38 cellular contexts compared by ENCODE assay signal in genomic region chr3:162897286-162897685, GRCh38.
"Had no signal": no experiment of that assay in that cellular context is flagged by ENCODE, and none has a peak within 500 bp of the region (broad histone marks: within the 10 kb centered on the region; RNA-seq: fewer than 3 reads in every experiment).

No MANE protein-coding gene starts in this region.

- H3K4me1 Mint-ChIP-seq: activated B cell treated with CpG ODN at 0.5 μM for 24 hours; activated CD4-positive, alpha-beta T cell treated with anti-CD3 and anti-CD28 coated beads, Interleukin-2, amount 10 ng/mL, durations not matched to agents 24 days and 14 days; activated naive CD4-positive, alpha-beta T cell treated with anti-CD3 and anti-CD28 coated beads, Interleukin-2, amount 10 ng/mL, durations not matched to agents 7 days and 5 days; activated naive CD4-positive, alpha-beta T cell treated with anti-CD3 and anti-CD28 coated beads, Interleukin-2, amount 50 U/mL, for 24 hours; activated naive CD8-positive, alpha-beta T cell treated with anti-CD3 and anti-CD28 coated beads, Interleukin-2, amount 10 ng/mL, durations not matched to agents 7 days and 5 days; activated naive CD8-positive, alpha-beta T cell treated with anti-CD3 and anti-CD28 coated beads, Interleukin-2, amount 50 U/mL, for 24 hours; activated T-helper 17 cell treated with anti-CD3 and anti-CD28 coated beads, Interleukin-2, amount 50 U/mL, for 72 hours; brain; central memory CD8-positive, alpha-beta T cell had no signal

- H3K4me3 ChIP-seq: ascending aorta, cardiac muscle cell had no signal

- H3K9me3 Mint-ChIP-seq: activated CD4-positive, alpha-beta T cell treated with anti-CD3 and anti-CD28 coated beads, Interleukin-2, amount 10 ng/mL, durations not matched to agents 24 days and 14 days; activated CD8-positive, alpha-beta T cell treated with anti-CD3 and anti-CD28 coated beads for 36 hours; activated naive CD4-positive, alpha-beta T cell treated with anti-CD3 and anti-CD28 coated beads, Interleukin-2, amount 50 U/mL, for 24 hours; activated T-cell treated with anti-CD3 and anti-CD28 coated beads, Interleukin-2, amount 50 U/mL, for 4 hours; activated T-helper 1 cell treated with anti-CD3 and anti-CD28 coated beads, Interleukin-12 subunit alpha, Interleukin-12 subunit beta, Interleukin-2, Interleukin-4 antibody, amounts not matched to agents 30 ng/mL and 10 ng/mL and 1 ng/mL, durations not matched to agents 14 hours and 24 hours and 36 hours; central memory CD8-positive, alpha-beta T cell; T-helper 1 cell treated with Interleukin-12 subunit alpha and Interleukin-12 subunit beta and Interleukin-4 antibody, amounts not matched to agents 30 μg/mL and 1 μg/mL, for 36 hours had no signal

- H3K4me1 ChIP-seq: ascending aorta had no signal

- FAIRE-seq: bronchial epithelial cell, TTC549 had no signal

- H3K9me3 ChIP-seq: ascending aorta had no signal

- H3K36me3 ChIP-seq: ascending aorta, cardiac muscle cell had no signal

- H3K27ac ChIP-seq: ascending aorta, cardiac muscle cell, VCaP had no signal

- H3K36me3 Mint-ChIP-seq: activated CD4-positive, alpha-beta memory T cell treated with anti-CD3 and anti-CD28 coated beads for 36 hours; activated naive CD4-positive, alpha-beta T cell treated with anti-CD3 and anti-CD28 coated beads, Interleukin-2, amount 10 ng/mL, durations not matched to agents 7 days and 5 days; activated naive CD4-positive, alpha-beta T cell treated with anti-CD3 and anti-CD28 coated beads, Interleukin-2, amount 50 U/mL, for 24 hours; activated naive CD8-positive, alpha-beta T cell; activated naive CD8-positive, alpha-beta T cell treated with anti-CD3 and anti-CD28 coated beads, Interleukin-2, amount 10 ng/mL, durations not matched to agents 7 days and 5 days; brain had no signal

- H3K27ac Mint-ChIP-seq: activated B cell treated with CpG ODN at 0.5 μM for 24 hours; activated CD4-positive, alpha-beta memory T cell treated with anti-CD3 and anti-CD28 coated beads for 36 hours; activated CD4-positive, alpha-beta T cell treated with anti-CD3 and anti-CD28 coated beads, Interleukin-2, amount 10 ng/mL, durations not matched to agents 24 days and 14 days; activated CD8-positive, alpha-beta T cell treated with anti-CD3 and anti-CD28 coated beads for 36 hours; activated naive CD4-positive, alpha-beta T cell treated with anti-CD3 and anti-CD28 coated beads, Interleukin-2, amount 10 ng/mL, durations not matched to agents 7 days and 5 days; activated naive CD4-positive, alpha-beta T cell treated with anti-CD3 and anti-CD28 coated beads, Interleukin-2, amount 50 U/mL, for 24 hours; activated naive CD8-positive, alpha-beta T cell; activated naive CD8-positive, alpha-beta T cell treated with anti-CD3 and anti-CD28 coated beads, Interleukin-2, amount 10 ng/mL, durations not matched to agents 7 days and 5 days; activated naive CD8-positive, alpha-beta T cell treated with anti-CD3 and anti-CD28 coated beads, Interleukin-2, amount 50 U/mL, for 24 hours; activated T-cell treated with anti-CD3 and anti-CD28 coated beads, Interleukin-2, amount 50 U/mL, for 72 hours; activated T-helper 1 cell treated with anti-CD3 and anti-CD28 coated beads, Interleukin-12 subunit alpha, Interleukin-12 subunit beta, Interleukin-2, Interleukin-4 antibody, amounts not matched to agents 30 ng/mL and 10 ng/mL and 1 ng/mL, durations not matched to agents 14 hours and 24 hours and 36 hours; activated T-helper 17 cell treated with anti-CD3 and anti-CD28 coated beads, Interleukin-2, amount 50 U/mL, for 72 hours; brain; T-helper 1 cell treated with Interleukin-12 subunit alpha and Interleukin-12 subunit beta and Interleukin-4 antibody, amounts not matched to agents 30 μg/mL and 1 μg/mL, for 36 hours; T-helper 2 cell treated with Interferon-gamma antibody and Interleukin-4, amounts not matched to agents 5 μg/mL and 100 μg/mL, for 36 hours had no signal

- H3K27me3 Mint-ChIP-seq: activated B cell treated with CpG ODN at 0.5 μM for 24 hours; activated CD4-positive, alpha-beta memory T cell treated with anti-CD3 and anti-CD28 coated beads for 36 hours; activated CD4-positive, alpha-beta T cell treated with anti-CD3 and anti-CD28 coated beads, Interleukin-2, amount 10 ng/mL, durations not matched to agents 24 days and 14 days; activated CD8-positive, alpha-beta T cell treated with anti-CD3 and anti-CD28 coated beads for 36 hours; activated naive CD4-positive, alpha-beta T cell treated with anti-CD3 and anti-CD28 coated beads, Interleukin-2, amount 10 ng/mL, durations not matched to agents 7 days and 5 days; activated naive CD4-positive, alpha-beta T cell treated with anti-CD3 and anti-CD28 coated beads, Interleukin-2, amount 50 U/mL, for 24 hours; activated naive CD8-positive, alpha-beta T cell; activated naive CD8-positive, alpha-beta T cell treated with anti-CD3 and anti-CD28 coated beads, Interleukin-2, amount 10 ng/mL, durations not matched to agents 7 days and 5 days; activated naive CD8-positive, alpha-beta T cell treated with anti-CD3 and anti-CD28 coated beads, Interleukin-2, amount 50 U/mL, for 24 hours; activated T-helper 17 cell treated with anti-CD3 and anti-CD28 coated beads, Interleukin-2, amount 50 U/mL, for 72 hours; brain; central memory CD8-positive, alpha-beta T cell had no signal

- H3K27me3 ChIP-seq: ascending aorta, cardiac muscle cell had no signal

- ATAC-seq: activated CD8-positive, alpha-beta T cell treated with anti-CD3 and anti-CD28 coated beads for 36 hours; activated naive CD8-positive, alpha-beta T cell treated with anti-CD3 and anti-CD28 coated beads, Interleukin-2, amount 50 U/mL, for 24 hours; activated T-cell treated with anti-CD3 and anti-CD28 coated beads, Interleukin-2, amount 50 U/mL, for 4 hours; activated T-cell treated with anti-CD3 and anti-CD28 coated beads, Interleukin-2, amount 50 U/mL, for 72 hours; activated T-helper 17 cell treated with anti-CD3 and anti-CD28 coated beads, Interleukin-2, amount 50 U/mL, for 72 hours had no signal

- DNase-seq: activated B cell treated with CpG ODN at 0.5 μM for 24 hours; activated CD4-positive, alpha-beta memory T cell treated with anti-CD3 and anti-CD28 coated beads for 36 hours; activated CD4-positive, alpha-beta T cell treated with anti-CD3 and anti-CD28 coated beads for 4 hours; activated CD4-positive, alpha-beta T cell treated with anti-CD3 and anti-CD28 coated beads, Interleukin-2, amount 10 ng/mL, durations not matched to agents 24 days and 14 days; activated CD4-positive, alpha-beta T cell treated with anti-CD3 and anti-CD28 coated beads, Interleukin-2, amount 50 U/mL, for 1 hour; activated CD4-positive, alpha-beta T cell treated with anti-CD3 and anti-CD28 coated beads, Interleukin-2, amount 50 U/mL, for 4 hours; activated CD4-positive, CD25-positive, alpha-beta regulatory T cell treated with anti-CD3 and anti-CD28 coated beads, Interleukin-2, amount 50 U/mL, for 72 hours; activated CD8-positive, alpha-beta memory T cell treated with anti-CD3 and anti-CD28 coated beads, Interleukin-2, amount 50 U/mL, for 4 hours; activated CD8-positive, alpha-beta T cell treated with anti-CD3 and anti-CD28 coated beads for 36 hours; activated gamma-delta T cell; activated naive CD4-positive, alpha-beta T cell treated with anti-CD3 and anti-CD28 coated beads, Interleukin-2, amount 10 ng/mL, durations not matched to agents 7 days and 5 days; activated naive CD4-positive, alpha-beta T cell treated with Interleukin-2 at 50 U/mL for 16 hours; activated naive CD8-positive, alpha-beta T cell treated with anti-CD3 and anti-CD28 coated beads, Interleukin-2, amount 10 ng/mL, durations not matched to agents 7 days and 5 days; activated naive CD8-positive, alpha-beta T cell treated with anti-CD3 and anti-CD28 coated beads, Interleukin-2, amount 50 U/mL, for 24 hours; activated T-cell treated with anti-CD3 and anti-CD28 coated beads for 4 hours; activated T-cell treated with anti-CD3 and anti-CD28 coated beads, Interleukin-2, amount 50 U/mL, for 1 hour; activated T-cell treated with anti-CD3 and anti-CD28 coated beads, Interleukin-2, amount 50 U/mL, for 4 hours; activated T-cell treated with anti-CD3 and anti-CD28 coated beads, Interleukin-2, amount 50 U/mL, for 72 hours; amygdala; anterior cingulate cortex; caudate nucleus; cerebellar nuclear complex; T-helper 1 cell; T-helper 2 cell; T-helper 9 cell had no signal

- H3K4me3 Mint-ChIP-seq: activated B cell treated with CpG ODN at 0.5 μM for 24 hours; activated CD4-positive, alpha-beta memory T cell treated with anti-CD3 and anti-CD28 coated beads for 36 hours; activated CD4-positive, alpha-beta T cell treated with anti-CD3 and anti-CD28 coated beads, Interleukin-2, amount 10 ng/mL, durations not matched to agents 24 days and 14 days; activated CD8-positive, alpha-beta T cell treated with anti-CD3 and anti-CD28 coated beads for 36 hours; activated naive CD4-positive, alpha-beta T cell treated with anti-CD3 and anti-CD28 coated beads, Interleukin-2, amount 10 ng/mL, durations not matched to agents 7 days and 5 days; activated naive CD4-positive, alpha-beta T cell treated with anti-CD3 and anti-CD28 coated beads, Interleukin-2, amount 50 U/mL, for 24 hours; activated naive CD8-positive, alpha-beta T cell; activated naive CD8-positive, alpha-beta T cell treated with anti-CD3 and anti-CD28 coated beads, Interleukin-2, amount 10 ng/mL, durations not matched to agents 7 days and 5 days; activated naive CD8-positive, alpha-beta T cell treated with anti-CD3 and anti-CD28 coated beads, Interleukin-2, amount 50 U/mL, for 24 hours; activated T-cell treated with anti-CD3 and anti-CD28 coated beads, Interleukin-2, amount 50 U/mL, for 4 hours; activated T-cell treated with anti-CD3 and anti-CD28 coated beads, Interleukin-2, amount 50 U/mL, for 72 hours; activated T-helper 1 cell treated with anti-CD3 and anti-CD28 coated beads, Interleukin-12 subunit alpha, Interleukin-12 subunit beta, Interleukin-2, Interleukin-4 antibody, amounts not matched to agents 30 ng/mL and 10 ng/mL and 1 ng/mL, durations not matched to agents 14 hours and 24 hours and 36 hours; activated T-helper 17 cell treated with anti-CD3 and anti-CD28 coated beads, Interleukin-2, amount 50 U/mL, for 72 hours; brain; central memory CD8-positive, alpha-beta T cell; T-helper 1 cell treated with Interleukin-12 subunit alpha and Interleukin-12 subunit beta and Interleukin-4 antibody, amounts not matched to agents 30 μg/mL and 1 μg/mL, for 36 hours; T-helper 2 cell treated with Interferon-gamma antibody and Interleukin-4, amounts not matched to agents 5 μg/mL and 100 μg/mL, for 36 hours had no signal
